ENCODE assay signal across 1 cellular context in genomic region chr10:48805848-48806247, GRCh38.
A peak's percentile ranks its signal among the peaks of the same experiment; 100 is the strongest.
TF ChIP-seq lines count a peak whose summit lies in the region.

No MANE protein-coding gene starts in this region.

TF ChIP-seq in K562, 482 proteins besides CTCF, POLR2A, EP300 and RAD21 (continued from another document):
- TF ChIP-seq, protein P1, sequence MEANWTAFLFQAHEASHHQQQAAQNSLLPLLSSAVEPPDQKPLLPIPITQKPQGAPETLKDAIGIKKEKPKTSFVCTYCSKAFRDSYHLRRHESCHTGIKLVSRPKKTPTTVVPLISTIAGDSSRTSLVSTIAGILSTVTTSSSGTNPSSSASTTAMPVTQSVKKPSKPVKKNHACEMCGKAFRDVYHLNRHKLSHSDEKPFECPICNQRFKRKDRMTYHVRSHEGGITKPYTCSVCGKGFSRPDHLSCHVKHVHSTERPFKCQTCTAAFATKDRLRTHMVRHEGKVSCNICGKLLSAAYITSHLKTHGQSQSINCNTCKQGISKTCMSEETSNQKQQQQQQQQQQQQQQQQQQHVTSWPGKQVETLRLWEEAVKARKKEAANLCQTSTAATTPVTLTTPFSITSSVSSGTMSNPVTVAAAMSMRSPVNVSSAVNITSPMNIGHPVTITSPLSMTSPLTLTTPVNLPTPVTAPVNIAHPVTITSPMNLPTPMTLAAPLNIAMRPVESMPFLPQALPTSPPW (CRISPR knock-in tag; IDR thresholded peaks at IDR 0.05): peak; percentile 70; the same call in 1 of the 2 replicates
- no peak for TF ChIP-seq ZNF217 (CRISPR knock-in tag; IDR thresholded peaks at IDR 0.05)
- TF ChIP-seq RREB1 (CRISPR knock-in tag; IDR thresholded peaks at IDR 0.05): 0 out of 2 replicates have a peak, but pooled peaks have one; percentile 18
- TF ChIP-seq, protein P2, sequence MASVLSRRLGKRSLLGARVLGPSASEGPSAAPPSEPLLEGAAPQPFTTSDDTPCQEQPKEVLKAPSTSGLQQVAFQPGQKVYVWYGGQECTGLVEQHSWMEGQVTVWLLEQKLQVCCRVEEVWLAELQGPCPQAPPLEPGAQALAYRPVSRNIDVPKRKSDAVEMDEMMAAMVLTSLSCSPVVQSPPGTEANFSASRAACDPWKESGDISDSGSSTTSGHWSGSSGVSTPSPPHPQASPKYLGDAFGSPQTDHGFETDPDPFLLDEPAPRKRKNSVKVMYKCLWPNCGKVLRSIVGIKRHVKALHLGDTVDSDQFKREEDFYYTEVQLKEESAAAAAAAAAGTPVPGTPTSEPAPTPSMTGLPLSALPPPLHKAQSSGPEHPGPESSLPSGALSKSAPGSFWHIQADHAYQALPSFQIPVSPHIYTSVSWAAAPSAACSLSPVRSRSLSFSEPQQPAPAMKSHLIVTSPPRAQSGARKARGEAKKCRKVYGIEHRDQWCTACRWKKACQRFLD (CRISPR knock-in tag; IDR thresholded peaks at IDR 0.05): peak; percentile 66; the same call in 1 of the 2 replicates
- TF ChIP-seq ZNF766 (CRISPR knock-in tag; conservative IDR thresholded peaks at IDR 0.05): peak; percentile 54; the same call in 1 of the 2 replicates
